ENCODE assay signal across 1 cellular context in the genomic region with DNA sequence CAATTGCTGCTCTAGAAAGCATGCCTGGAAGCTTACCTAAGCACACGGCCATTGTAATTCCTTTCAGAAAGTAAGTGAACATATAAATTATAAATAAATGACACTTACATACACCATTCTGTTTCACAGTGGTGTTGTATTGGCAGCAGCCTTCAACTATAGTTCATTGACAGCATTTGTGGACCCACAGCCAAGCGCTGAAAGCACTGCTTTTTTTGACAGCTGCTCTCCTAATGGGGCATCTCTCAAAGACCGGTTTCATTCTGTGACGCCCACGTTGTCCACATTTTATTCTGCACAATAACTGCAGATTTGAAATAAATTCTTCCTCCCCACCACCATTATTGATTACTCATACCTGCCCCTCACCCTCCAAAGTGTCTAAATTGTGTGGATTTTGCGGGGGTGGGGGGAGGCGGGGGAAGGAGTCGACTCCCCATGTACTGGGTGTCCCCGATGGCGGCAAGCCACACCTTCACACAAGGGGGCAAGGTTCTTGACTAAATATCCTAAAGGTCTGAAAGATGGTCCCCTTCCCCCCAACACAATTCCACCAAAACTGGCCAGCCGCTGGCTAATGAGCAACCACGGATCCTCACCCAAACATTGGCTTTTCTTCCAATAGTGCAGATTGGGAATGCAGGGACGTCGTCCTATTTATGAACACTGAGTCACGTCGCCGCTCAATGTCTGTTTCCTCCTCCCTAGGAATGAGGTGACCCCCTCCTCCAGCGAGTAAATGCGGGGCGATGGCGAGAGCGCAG.
TF ChIP-seq lines count a peak whose summit lies in the region.

No MANE protein-coding gene starts in this region.

TF ChIP-seq in GM12891, 5 proteins besides CTCF, POLR2A, EP300 and RAD21 (continued from another document):
- TF ChIP-seq TAF1 (IDR thresholded peaks at IDR 0.05; ENCODE audit: low read depth, low read length) (no peak), POLR2AphosphoS5 (IDR thresholded peaks at IDR 0.05; ENCODE audit: low read depth, low read length) (no peak)
